27 cellular contexts compared by ENCODE assay signal in genomic region chr14:95645016-95645996, GRCh38. TPM values are rescaled to one million over a fixed set of nuclear protein-coding genes. Genes with fewer than 3 reads are reported as not detected.
"Had no signal": no experiment of that assay in that cellular context is flagged by ENCODE, and none has a peak within 500 bp of the region (broad histone marks: within the 10 kb centered on the region; RNA-seq: fewer than 3 reads in every experiment).

No MANE protein-coding gene starts in this region.

- H3K27me3 ChIP-seq: neutrophil, ovary, transverse colon, uterus had no signal

- H3K4me1 ChIP-seq: esophagus squamous epithelium, gastroesophageal sphincter, prostate gland, transverse colon, uterus had no signal

- H3K36me3 ChIP-seq: esophagus squamous epithelium, gastroesophageal sphincter, neutrophil, ovary, prostate gland, transverse colon, uterus, WERI-Rb-1 had no signal

- DNase-seq: activated CD4-positive, alpha-beta T cell treated with anti-CD3 and anti-CD28 coated beads, Interleukin-2, amount 10 ng/mL, durations not matched to agents 7 days and 5 days; activated CD4-positive, CD25-positive, alpha-beta regulatory T cell treated with anti-CD3 and anti-CD28 coated beads, Interleukin-2, amount 50 U/mL, for 72 hours; activated CD8-positive, alpha-beta memory T cell treated with anti-CD3 and anti-CD28 coated beads, Interleukin-2, amount 10 ng/mL, durations not matched to agents 7 days and 5 days; activated CD8-positive, alpha-beta T cell treated with anti-CD3 and anti-CD28 coated beads for 36 hours; activated gamma-delta T cell; activated naive CD4-positive, alpha-beta T cell treated with anti-CD3 and anti-CD28 coated beads, Interleukin-2, amount 50 U/mL, for 16 hours; activated naive CD8-positive, alpha-beta T cell treated with anti-CD3 and anti-CD28 coated beads, Interleukin-2, amount 50 U/mL, for 24 hours; activated T-cell treated with anti-CD3 and anti-CD28 coated beads for 4 hours; cerebellar nuclear complex; endodermal cell; esophagus squamous epithelium; head of caudate nucleus; midbrain; ovary; stimulated activated CD4-positive, alpha-beta T cell treated with anti-CD3 and anti-CD28 coated beads, Interleukin-12 subunit alpha, Interleukin-12 subunit beta, amount 100 ng/mL, for 4 hours; stimulated activated CD4-positive, alpha-beta T cell treated with anti-CD3 and anti-CD28 coated beads, Interleukin-4, amount 100 ng/mL, for 4 hours; substantia nigra; transverse colon; uterus; WERI-Rb-1 had no signal

- H3K4me3 ChIP-seq: coronary artery, esophagus squamous epithelium, gastroesophageal sphincter, ovary, prostate gland, transverse colon, uterus had no signal

- H3K27ac ChIP-seq: coronary artery, esophagus squamous epithelium, gastroesophageal sphincter, neutrophil, ovary, prostate gland, transverse colon, uterus, WERI-Rb-1 had no signal

- FAIRE-seq: islet of Langerhans, TTC549 had no signal

- H3K9me3 ChIP-seq: esophagus squamous epithelium, gastroesophageal sphincter, neutrophil, ovary, prostate gland, transverse colon, uterus had no signal

RNA-seq across cellular contexts. Expression of gene TCL1B, which starts 40.9 kb away (rescaled TPM):
- polyA plus RNA-seq: liver had no signal
